ENCODE assay signal across 1 cellular context in the genomic region with DNA sequence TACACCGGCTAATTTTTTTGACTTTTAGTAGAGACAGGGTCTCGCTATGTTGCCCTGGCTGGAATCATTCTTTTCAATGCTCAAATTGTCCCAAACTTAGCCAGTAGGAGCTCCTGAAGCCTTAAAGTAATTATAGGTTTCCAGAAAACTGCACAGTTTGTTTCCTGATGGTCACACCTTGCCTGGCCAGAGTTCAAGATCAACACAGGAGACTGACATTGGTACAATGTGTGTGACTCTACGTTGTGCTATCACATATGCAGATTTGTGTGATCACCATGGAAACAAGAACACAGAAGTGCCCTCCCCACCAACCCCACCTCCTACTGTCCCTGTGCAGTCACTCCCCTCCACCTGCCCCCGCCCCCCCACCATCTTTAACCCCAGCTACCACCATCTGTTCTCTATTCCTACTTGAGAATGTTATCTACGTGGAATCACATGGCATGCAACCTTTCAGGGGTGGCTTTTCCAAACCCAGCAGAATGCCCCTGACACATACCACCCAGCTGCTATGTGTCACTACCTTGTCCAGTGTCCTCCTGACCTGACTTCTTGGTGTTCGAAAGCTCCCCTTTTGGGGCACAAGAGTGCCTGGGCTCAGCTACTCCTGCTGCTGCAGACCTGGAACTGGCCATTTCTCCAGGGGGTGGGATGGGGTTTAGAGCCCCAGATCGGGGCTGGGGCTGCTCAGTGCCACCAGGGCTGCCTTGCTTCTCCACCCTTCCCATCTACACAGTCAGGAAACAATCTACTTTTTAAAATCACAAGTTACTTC.
TF ChIP-seq lines count a peak whose summit lies in the region.

No MANE protein-coding gene starts in this region.

TF ChIP-seq in K562, 482 proteins besides CTCF, POLR2A, EP300 and RAD21:
- no peak for TF ChIP-seq MCM5 (IDR thresholded peaks at IDR 0.05; ENCODE audit: low read depth)
- TF ChIP-seq STAT5A (IDR thresholded peaks at IDR 0.05; ENCODE audit: borderline replicate concordance, low read length), result no peak
- TF ChIP-seq, protein P1, sequence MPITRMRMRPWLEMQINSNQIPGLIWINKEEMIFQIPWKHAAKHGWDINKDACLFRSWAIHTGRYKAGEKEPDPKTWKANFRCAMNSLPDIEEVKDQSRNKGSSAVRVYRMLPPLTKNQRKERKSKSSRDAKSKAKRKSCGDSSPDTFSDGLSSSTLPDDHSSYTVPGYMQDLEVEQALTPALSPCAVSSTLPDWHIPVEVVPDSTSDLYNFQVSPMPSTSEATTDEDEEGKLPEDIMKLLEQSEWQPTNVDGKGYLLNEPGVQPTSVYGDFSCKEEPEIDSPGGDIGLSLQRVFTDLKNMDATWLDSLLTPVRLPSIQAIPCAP (CRISPR knock-in tag; IDR thresholded peaks at IDR 0.05; ENCODE audit: borderline replicate concordance), result no peak
- TF ChIP-seq SRSF7 (optimal IDR thresholded peaks at IDR 0.05; ENCODE audit: low read depth, low read length), result no peak
- no peak for TF ChIP-seq ZNF184 (CRISPR knock-in tag; IDR thresholded peaks at IDR 0.05)
- no peak for TF ChIP-seq ARNT (IDR thresholded peaks at IDR 0.05)
- TF ChIP-seq HNRNPUL1 (IDR thresholded peaks at IDR 0.05; ENCODE audit: low read length), result no peak
- TF ChIP-seq LCOR (CRISPR knock-in tag; IDR thresholded peaks at IDR 0.05), result no peak
- TF ChIP-seq ERF (CRISPR knock-in tag; IDR thresholded peaks at IDR 0.05), result no peak
- TF ChIP-seq, protein P2, sequence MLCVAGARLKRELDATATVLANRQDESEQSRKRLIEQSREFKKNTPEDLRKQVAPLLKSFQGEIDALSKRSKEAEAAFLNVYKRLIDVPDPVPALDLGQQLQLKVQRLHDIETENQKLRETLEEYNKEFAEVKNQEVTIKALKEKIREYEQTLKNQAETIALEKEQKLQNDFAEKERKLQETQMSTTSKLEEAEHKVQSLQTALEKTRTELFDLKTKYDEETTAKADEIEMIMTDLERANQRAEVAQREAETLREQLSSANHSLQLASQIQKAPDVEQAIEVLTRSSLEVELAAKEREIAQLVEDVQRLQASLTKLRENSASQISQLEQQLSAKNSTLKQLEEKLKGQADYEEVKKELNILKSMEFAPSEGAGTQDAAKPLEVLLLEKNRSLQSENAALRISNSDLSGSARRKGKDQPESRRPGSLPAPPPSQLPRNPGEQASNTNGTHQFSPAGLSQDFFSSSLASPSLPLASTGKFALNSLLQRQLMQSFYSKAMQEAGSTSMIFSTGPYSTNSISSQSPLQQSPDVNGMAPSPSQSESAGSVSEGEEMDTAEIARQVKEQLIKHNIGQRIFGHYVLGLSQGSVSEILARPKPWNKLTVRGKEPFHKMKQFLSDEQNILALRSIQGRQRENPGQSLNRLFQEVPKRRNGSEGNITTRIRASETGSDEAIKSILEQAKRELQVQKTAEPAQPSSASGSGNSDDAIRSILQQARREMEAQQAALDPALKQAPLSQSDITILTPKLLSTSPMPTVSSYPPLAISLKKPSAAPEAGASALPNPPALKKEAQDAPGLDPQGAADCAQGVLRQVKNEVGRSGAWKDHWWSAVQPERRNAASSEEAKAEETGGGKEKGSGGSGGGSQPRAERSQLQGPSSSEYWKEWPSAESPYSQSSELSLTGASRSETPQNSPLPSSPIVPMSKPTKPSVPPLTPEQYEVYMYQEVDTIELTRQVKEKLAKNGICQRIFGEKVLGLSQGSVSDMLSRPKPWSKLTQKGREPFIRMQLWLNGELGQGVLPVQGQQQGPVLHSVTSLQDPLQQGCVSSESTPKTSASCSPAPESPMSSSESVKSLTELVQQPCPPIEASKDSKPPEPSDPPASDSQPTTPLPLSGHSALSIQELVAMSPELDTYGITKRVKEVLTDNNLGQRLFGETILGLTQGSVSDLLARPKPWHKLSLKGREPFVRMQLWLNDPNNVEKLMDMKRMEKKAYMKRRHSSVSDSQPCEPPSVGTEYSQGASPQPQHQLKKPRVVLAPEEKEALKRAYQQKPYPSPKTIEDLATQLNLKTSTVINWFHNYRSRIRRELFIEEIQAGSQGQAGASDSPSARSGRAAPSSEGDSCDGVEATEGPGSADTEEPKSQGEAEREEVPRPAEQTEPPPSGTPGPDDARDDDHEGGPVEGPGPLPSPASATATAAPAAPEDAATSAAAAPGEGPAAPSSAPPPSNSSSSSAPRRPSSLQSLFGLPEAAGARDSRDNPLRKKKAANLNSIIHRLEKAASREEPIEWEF (CRISPR knock-in tag; IDR thresholded peaks at IDR 0.05), result no peak
- TF ChIP-seq, protein P3, sequence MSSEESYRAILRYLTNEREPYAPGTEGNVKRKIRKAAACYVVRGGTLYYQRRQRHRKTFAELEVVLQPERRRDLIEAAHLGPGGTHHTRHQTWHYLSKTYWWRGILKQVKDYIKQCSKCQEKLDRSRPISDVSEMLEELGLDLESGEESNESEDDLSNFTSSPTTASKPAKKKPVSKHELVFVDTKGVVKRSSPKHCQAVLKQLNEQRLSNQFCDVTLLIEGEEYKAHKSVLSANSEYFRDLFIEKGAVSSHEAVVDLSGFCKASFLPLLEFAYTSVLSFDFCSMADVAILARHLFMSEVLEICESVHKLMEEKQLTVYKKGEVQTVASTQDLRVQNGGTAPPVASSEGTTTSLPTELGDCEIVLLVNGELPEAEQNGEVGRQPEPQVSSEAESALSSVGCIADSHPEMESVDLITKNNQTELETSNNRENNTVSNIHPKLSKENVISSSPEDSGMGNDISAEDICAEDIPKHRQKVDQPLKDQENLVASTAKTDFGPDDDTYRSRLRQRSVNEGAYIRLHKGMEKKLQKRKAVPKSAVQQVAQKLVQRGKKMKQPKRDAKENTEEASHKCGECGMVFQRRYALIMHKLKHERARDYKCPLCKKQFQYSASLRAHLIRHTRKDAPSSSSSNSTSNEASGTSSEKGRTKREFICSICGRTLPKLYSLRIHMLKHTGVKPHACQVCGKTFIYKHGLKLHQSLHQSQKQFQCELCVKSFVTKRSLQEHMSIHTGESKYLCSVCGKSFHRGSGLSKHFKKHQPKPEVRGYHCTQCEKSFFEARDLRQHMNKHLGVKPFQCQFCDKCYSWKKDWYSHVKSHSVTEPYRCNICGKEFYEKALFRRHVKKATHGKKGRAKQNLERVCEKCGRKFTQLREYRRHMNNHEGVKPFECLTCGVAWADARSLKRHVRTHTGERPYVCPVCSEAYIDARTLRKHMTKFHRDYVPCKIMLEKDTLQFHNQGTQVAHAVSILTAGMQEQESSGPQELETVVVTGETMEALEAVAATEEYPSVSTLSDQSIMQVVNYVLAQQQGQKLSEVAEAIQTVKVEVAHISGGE (CRISPR knock-in tag; IDR thresholded peaks at IDR 0.05), result no peak
- peak; percentile 31; the same call in 1 of the 2 replicates for TF ChIP-seq ZNF121 (CRISPR knock-in tag; conservative IDR thresholded peaks at IDR 0.05)
- TF ChIP-seq TAL1 (IDR thresholded peaks at IDR 0.05), result no peak
- peak; percentile 63 for TF ChIP-seq RFX1 (IDR thresholded peaks at IDR 0.05)
- no peak for TF ChIP-seq FOXJ3 (CRISPR knock-in tag; IDR thresholded peaks at IDR 0.05)
TF ChIP-seq in K562: peak in this region for 2.
